Comparison of ENCODE assay signal across 30 cellular contexts in the genomic region with DNA sequence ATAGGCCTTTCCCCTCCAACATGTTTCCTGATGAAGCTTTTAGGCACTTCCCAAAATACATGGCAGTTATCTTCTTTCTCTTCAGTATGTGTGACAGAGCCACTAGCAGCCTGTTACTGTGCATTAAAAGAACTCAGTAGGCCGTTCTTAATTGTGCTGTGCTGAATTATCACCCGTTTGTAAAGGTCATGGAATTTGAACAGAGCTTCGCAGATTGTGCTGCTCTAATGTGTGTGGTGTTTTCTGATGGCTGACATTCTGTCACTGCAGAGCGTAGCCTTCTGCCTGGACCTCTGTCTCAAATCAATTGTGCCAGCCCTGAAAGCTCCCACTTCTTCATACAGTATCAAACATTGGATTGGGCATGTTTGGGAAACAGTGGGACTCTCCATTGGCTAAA.
"Had no signal": no experiment of that assay in that cellular context is flagged by ENCODE, and none has a peak within 500 bp of the region (broad histone marks: within the 10 kb centered on the region; RNA-seq: fewer than 3 reads in every experiment).

No MANE protein-coding gene starts in this region.

- H3K27ac Mint-ChIP-seq: activated CD4-positive, alpha-beta memory T cell treated with anti-CD3 and anti-CD28 coated beads for 36 hours; activated CD4-positive, alpha-beta T cell treated with anti-CD3 and anti-CD28 coated beads for 36 hours; activated CD4-positive, alpha-beta T cell treated with anti-CD3 and anti-CD28 coated beads, Interleukin-2, amount 10 ng/mL, durations not matched to agents 24 days and 14 days; activated CD8-positive, alpha-beta memory T cell treated with anti-CD3 and anti-CD28 coated beads, Interleukin-2, amount 10 ng/mL, durations not matched to agents 7 days and 5 days; activated CD8-positive, alpha-beta T cell treated with anti-CD3 and anti-CD28 coated beads, Interleukin-2, amount 10 ng/mL, durations not matched to agents 7 days and 5 days; activated naive CD4-positive, alpha-beta T cell treated with anti-CD3 and anti-CD28 coated beads for 36 hours; activated naive CD4-positive, alpha-beta T cell treated with anti-CD3 and anti-CD28 coated beads, Interleukin-2, amount 50 U/mL, for 24 hours; activated naive CD8-positive, alpha-beta T cell treated with anti-CD3 and anti-CD28 coated beads for 36 hours; activated naive CD8-positive, alpha-beta T cell treated with anti-CD3 and anti-CD28 coated beads, Interleukin-2, amount 50 U/mL, for 24 hours; activated T-helper 1 cell treated with anti-CD3 and anti-CD28 coated beads, Interleukin-12 subunit alpha, Interleukin-12 subunit beta, Interleukin-2, Interleukin-4 antibody, amounts not matched to agents 30 ng/mL and 10 ng/mL and 1 ng/mL, durations not matched to agents 14 hours and 24 hours and 36 hours; activated T-helper 2 cell treated with anti-CD3 and anti-CD28 coated beads, Interferon-gamma antibody, Interleukin-2, Interleukin-4, amounts not matched to agents 10 μg/mL and 5 μg/mL and 100 μg/mL, durations not matched to agents 14 hours and 24 hours and 36 hours; effector memory CD8-positive, alpha-beta T cell had no signal

- H3K4me1 Mint-ChIP-seq: activated CD4-positive, alpha-beta T cell treated with anti-CD3 and anti-CD28 coated beads for 36 hours; activated CD4-positive, alpha-beta T cell treated with anti-CD3 and anti-CD28 coated beads, Interleukin-2, amount 10 ng/mL, durations not matched to agents 24 days and 14 days; activated CD8-positive, alpha-beta memory T cell treated with anti-CD3 and anti-CD28 coated beads, Interleukin-2, amount 10 ng/mL, durations not matched to agents 7 days and 5 days; activated naive CD4-positive, alpha-beta T cell treated with anti-CD3 and anti-CD28 coated beads, Interleukin-2, amount 50 U/mL, for 24 hours; activated naive CD8-positive, alpha-beta T cell treated with anti-CD3 and anti-CD28 coated beads for 36 hours; activated naive CD8-positive, alpha-beta T cell treated with anti-CD3 and anti-CD28 coated beads, Interleukin-2, amount 50 U/mL, for 24 hours had no signal

- DNase-seq: activated CD4-positive, alpha-beta memory T cell treated with anti-CD3 and anti-CD28 coated beads for 36 hours; activated CD4-positive, alpha-beta T cell treated with anti-CD3 and anti-CD28 coated beads for 36 hours; activated CD4-positive, alpha-beta T cell treated with anti-CD3 and anti-CD28 coated beads, Interleukin-2, amount 10 ng/mL, durations not matched to agents 24 days and 14 days; activated CD4-positive, CD25-positive, alpha-beta regulatory T cell; activated CD4-positive, CD25-positive, alpha-beta regulatory T cell treated with anti-CD3 and anti-CD28 coated beads, Interleukin-2, amount 50 U/mL, for 72 hours; activated CD8-positive, alpha-beta memory T cell treated with anti-CD3 and anti-CD28 coated beads, Interleukin-2, amount 10 ng/mL, durations not matched to agents 7 days and 5 days; activated CD8-positive, alpha-beta memory T cell treated with anti-CD3 and anti-CD28 coated beads, Interleukin-2, amount 50 U/mL, for 4 hours; activated CD8-positive, alpha-beta T cell treated with anti-CD3 and anti-CD28 coated beads, Interleukin-2, amount 10 ng/mL, durations not matched to agents 7 days and 5 days; activated effector memory CD4-positive, alpha-beta T cell treated with anti-CD3 and anti-CD28 coated beads, Interleukin-2, amount 50 U/mL, for 16 hours; activated naive CD4-positive, alpha-beta T cell treated with anti-CD3 and anti-CD28 coated beads for 36 hours; activated naive CD8-positive, alpha-beta T cell treated with anti-CD3 and anti-CD28 coated beads for 36 hours; activated naive CD8-positive, alpha-beta T cell treated with anti-CD3 and anti-CD28 coated beads, Interleukin-2, amount 50 U/mL, for 24 hours; activated T-cell treated with anti-CD3 and anti-CD28 coated beads, Interleukin-2, amount 50 U/mL, for 1 hour; activated T-cell treated with anti-CD3 and anti-CD28 coated beads, Interleukin-2, amount 50 U/mL, for 48 hours; adrenal gland; amygdala; aorta; body of pancreas; effector CD4-positive, alpha-beta T cell; effector memory CD8-positive, alpha-beta T cell; esophagus squamous epithelium; foreskin melanocyte; T-helper 2 cell had no signal

- H3K36me3 ChIP-seq: adrenal gland, gastroesophageal sphincter had no signal

- H3K27me3 Mint-ChIP-seq: activated CD4-positive, alpha-beta memory T cell treated with anti-CD3 and anti-CD28 coated beads for 36 hours; activated CD4-positive, alpha-beta T cell treated with anti-CD3 and anti-CD28 coated beads for 36 hours; activated CD4-positive, alpha-beta T cell treated with anti-CD3 and anti-CD28 coated beads, Interleukin-2, amount 10 ng/mL, durations not matched to agents 24 days and 14 days; activated CD8-positive, alpha-beta memory T cell treated with anti-CD3 and anti-CD28 coated beads, Interleukin-2, amount 10 ng/mL, durations not matched to agents 7 days and 5 days; activated naive CD4-positive, alpha-beta T cell treated with anti-CD3 and anti-CD28 coated beads, Interleukin-2, amount 50 U/mL, for 24 hours; activated naive CD8-positive, alpha-beta T cell treated with anti-CD3 and anti-CD28 coated beads for 36 hours; activated naive CD8-positive, alpha-beta T cell treated with anti-CD3 and anti-CD28 coated beads, Interleukin-2, amount 50 U/mL, for 24 hours; central memory CD8-positive, alpha-beta T cell; effector memory CD8-positive, alpha-beta T cell had no signal

- H3K9me3 ChIP-seq: adrenal gland, body of pancreas, esophagus squamous epithelium had no signal

- H3K4me1 ChIP-seq: body of pancreas had no signal

- H3K4me3 Mint-ChIP-seq: activated CD4-positive, alpha-beta memory T cell treated with anti-CD3 and anti-CD28 coated beads for 36 hours; activated CD4-positive, alpha-beta T cell treated with anti-CD3 and anti-CD28 coated beads for 36 hours; activated CD4-positive, alpha-beta T cell treated with anti-CD3 and anti-CD28 coated beads, Interleukin-2, amount 10 ng/mL, durations not matched to agents 24 days and 14 days; activated CD8-positive, alpha-beta memory T cell treated with anti-CD3 and anti-CD28 coated beads, Interleukin-2, amount 10 ng/mL, durations not matched to agents 7 days and 5 days; activated CD8-positive, alpha-beta T cell treated with anti-CD3 and anti-CD28 coated beads, Interleukin-2, amount 10 ng/mL, durations not matched to agents 7 days and 5 days; activated naive CD4-positive, alpha-beta T cell treated with anti-CD3 and anti-CD28 coated beads for 36 hours; activated naive CD4-positive, alpha-beta T cell treated with anti-CD3 and anti-CD28 coated beads, Interleukin-2, amount 50 U/mL, for 24 hours; activated naive CD8-positive, alpha-beta T cell treated with anti-CD3 and anti-CD28 coated beads for 36 hours; activated naive CD8-positive, alpha-beta T cell treated with anti-CD3 and anti-CD28 coated beads, Interleukin-2, amount 50 U/mL, for 24 hours; activated T-helper 1 cell treated with anti-CD3 and anti-CD28 coated beads, Interleukin-12 subunit alpha, Interleukin-12 subunit beta, Interleukin-2, Interleukin-4 antibody, amounts not matched to agents 30 ng/mL and 10 ng/mL and 1 ng/mL, durations not matched to agents 14 hours and 24 hours and 36 hours; central memory CD8-positive, alpha-beta T cell; effector memory CD8-positive, alpha-beta T cell had no signal

- H3K27ac ChIP-seq: adrenal gland, body of pancreas, coronary artery, epithelial cell of prostate, esophagus squamous epithelium, gastroesophageal sphincter had no signal

- H3K27me3 ChIP-seq: adrenal gland, body of pancreas, esophagus squamous epithelium, gastroesophageal sphincter had no signal

- H3K4me3 ChIP-seq: adrenal gland, body of pancreas, coronary artery, esophagus squamous epithelium, gastroesophageal sphincter had no signal

- H3K9me3 Mint-ChIP-seq: activated CD4-positive, alpha-beta T cell treated with anti-CD3 and anti-CD28 coated beads, Interleukin-2, amount 10 ng/mL, durations not matched to agents 24 days and 14 days; activated naive CD4-positive, alpha-beta T cell treated with anti-CD3 and anti-CD28 coated beads, Interleukin-2, amount 50 U/mL, for 24 hours had no signal

- ATAC-seq: activated CD4-positive, alpha-beta T cell treated with anti-CD3 and anti-CD28 coated beads for 36 hours; activated CD8-positive, alpha-beta memory T cell treated with anti-CD3 and anti-CD28 coated beads, Interleukin-2, amount 10 ng/mL, durations not matched to agents 7 days and 5 days; activated CD8-positive, alpha-beta T cell treated with anti-CD3 and anti-CD28 coated beads, Interleukin-2, amount 10 ng/mL, durations not matched to agents 7 days and 5 days; activated naive CD8-positive, alpha-beta T cell treated with anti-CD3 and anti-CD28 coated beads, Interleukin-2, amount 50 U/mL, for 24 hours; body of pancreas; effector memory CD8-positive, alpha-beta T cell; gastroesophageal sphincter had no signal
